ENCODE assay signal across 11 cellular contexts in genomic region chr4:82431831-82432230, GRCh38.
A peak's percentile ranks its signal among the peaks of the same experiment; 100 is the strongest.
DNase-seq lines count a peak whose midpoint lies in the region; ATAC-seq, FAIRE-seq and TF ChIP-seq lines count a peak whose summit lies in the region.
"Had no signal": no experiment of that assay in that cellular context is flagged by ENCODE, and none has a peak within 500 bp of the region (broad histone marks: within the 10 kb centered on the region; RNA-seq: fewer than 3 reads in every experiment).

No MANE protein-coding gene starts in this region.

- TF ChIP-seq CTCF in C4-2B (conservative IDR thresholded peaks at IDR 0.05): no peak

- peak overlapping the region; percentile 19; the same call in 1 of the 2 replicates for H3K27ac ChIP-seq in C4-2B
- H3K27ac ChIP-seq in HUES6 (ENCODE audit: low read depth, low read length): no peak overlapping the region
- no peak overlapping the region for H3K27ac ChIP-seq in muscle layer of colon (ENCODE audit: low read depth, low read length)

- H3K4me3 ChIP-seq in HUES6 (ENCODE audit: low read depth, low read length): peak overlapping the region; percentile 85
- H3K4me3 ChIP-seq in muscle layer of colon (ENCODE audit: low read depth in 1 of 2, low read length in 2 of 2): peak overlapping the region in 1 of 2 donors; percentile 91

- peaks cover 66% of the 10 kb centered on the region for H3K36me3 Mint-ChIP-seq in activated naive CD8-positive, alpha-beta T cell treated with anti-CD3 and anti-CD28 coated beads, Interleukin-2, amount 50 U/mL, for 24 hours (ENCODE audit: low read depth)

- H3K4me1 ChIP-seq in HUES6 (ENCODE audit: control insufficient read depth, insufficient read depth, low read length): peaks cover 6% of the 10 kb centered on the region
- peaks cover 22% of the 10 kb centered on the region for H3K4me1 ChIP-seq in muscle layer of colon (ENCODE audit: insufficient read depth, low read length)

- H3K27ac Mint-ChIP-seq in activated naive CD8-positive, alpha-beta T cell treated with anti-CD3 and anti-CD28 coated beads, Interleukin-2, amount 50 U/mL, for 24 hours: peak overlapping the region; percentile 88

- no peak for DNase-seq in activated naive CD8-positive, alpha-beta T cell treated with anti-CD3 and anti-CD28 coated beads, Interleukin-2, amount 50 U/mL, for 24 hours
- DNase-seq in NCI-H226 (no peak), GM19239 (ENCODE audit: insufficient read length, low spot score) (no peak), NCI-H1930 (lab: John Stamatoyannopoulos, UW) (no peak)
- DNase-seq: KG1 had no signal

- no peak for ATAC-seq in activated naive CD8-positive, alpha-beta T cell treated with anti-CD3 and anti-CD28 coated beads, Interleukin-2, amount 50 U/mL, for 24 hours
- no peak for ATAC-seq in GM19452 (IDR thresholded peaks at IDR 0.05; ENCODE audit: unreplicated experiment)

- peaks cover 44% of the 10 kb centered on the region for H3K36me3 ChIP-seq in HUES6 (ENCODE audit: control insufficient read depth, insufficient read depth, low read length)
- H3K36me3 ChIP-seq in muscle layer of colon (ENCODE audit: insufficient read depth, low read length): no peaks in the 10 kb centered on the region

- peaks cover 2% of the 10 kb centered on the region for H3K27me3 Mint-ChIP-seq in activated naive CD8-positive, alpha-beta T cell treated with anti-CD3 and anti-CD28 coated beads, Interleukin-2, amount 50 U/mL, for 24 hours

- H3K9me3 ChIP-seq in HUES6 (ENCODE audit: control insufficient read depth, insufficient read depth, low read depth, low read length): no peaks in the 10 kb centered on the region
- no peaks in the 10 kb centered on the region for H3K9me3 ChIP-seq in muscle layer of colon (ENCODE audit: low read length)
- H3K9me3 ChIP-seq: neutrophil had no signal

- H3K9ac ChIP-seq in HUES6 (ENCODE audit: low read length) (no peak overlapping the region), muscle layer of colon (ENCODE audit: low read length) (peak overlapping the region; percentile 46)

- H3K4me3 Mint-ChIP-seq in activated naive CD8-positive, alpha-beta T cell treated with anti-CD3 and anti-CD28 coated beads, Interleukin-2, amount 50 U/mL, for 24 hours: peak overlapping the region; percentile 99

- peaks cover 68% of the 10 kb centered on the region for H3K4me1 Mint-ChIP-seq in activated naive CD8-positive, alpha-beta T cell treated with anti-CD3 and anti-CD28 coated beads, Interleukin-2, amount 50 U/mL, for 24 hours

- H3K27me3 ChIP-seq in HUES6 (ENCODE audit: control insufficient read depth, insufficient read depth, low read length) (no peaks in the 10 kb centered on the region), muscle layer of colon (ENCODE audit: control insufficient read depth in 1 of 2, insufficient read depth in 2 of 2, low read length in 2 of 2) (no peaks in the 10 kb centered on the region)
- H3K27me3 ChIP-seq: neutrophil had no signal

- no peak for FAIRE-seq in GM19239 (lab: Jason Lieb, UNC)
- FAIRE-seq: RCC 7860 had no signal

- no peaks in the 10 kb centered on the region for H3K9me3 Mint-ChIP-seq in activated naive CD8-positive, alpha-beta T cell treated with anti-CD3 and anti-CD28 coated beads, Interleukin-2, amount 50 U/mL, for 24 hours
